Comparison of ENCODE assay signal across 12 cellular contexts in genomic region chr2:101305044-101305443, GRCh38. TPM values are rescaled to one million over a fixed set of nuclear protein-coding genes. Genes with fewer than 3 reads are reported as not detected.
DNase-seq lines count a peak whose midpoint lies in the region; ATAC-seq, FAIRE-seq and TF ChIP-seq lines count a peak whose summit lies in the region.
"Had no signal": no experiment of that assay in that cellular context is flagged by ENCODE, and none has a peak within 500 bp of the region (broad histone marks: within the 10 kb centered on the region; RNA-seq: fewer than 3 reads in every experiment).

No MANE protein-coding gene starts in this region.

- peaks cover 83% of the 10 kb centered on the region for H3K79me2 ChIP-seq in MM.1S (ENCODE audit: low read length)

- H3K4me3 Mint-ChIP-seq in CD4-positive, CD25-positive, alpha-beta regulatory T cell: peak overlapping the region; percentile 95 to 100 (median 96)
- peak overlapping the region; percentile 93 for H3K4me3 Mint-ChIP-seq in central memory CD8-positive, alpha-beta T cell
- H3K4me3 Mint-ChIP-seq in nephron: peak overlapping the region; percentile 7 to 97 (median 57)
- no peak overlapping the region for H3K4me3 Mint-ChIP-seq in progenitor cell of endocrine pancreas (ENCODE audit: low read depth)

- no peaks in the 10 kb centered on the region for H3K27me3 Mint-ChIP-seq in CD4-positive, CD25-positive, alpha-beta regulatory T cell
- no peaks in the 10 kb centered on the region for H3K27me3 Mint-ChIP-seq in central memory CD8-positive, alpha-beta T cell
- H3K27me3 Mint-ChIP-seq in nephron (ENCODE audit: low read depth) (no peaks in the 10 kb centered on the region), progenitor cell of endocrine pancreas (no peaks in the 10 kb centered on the region)

- peak overlapping the region; percentile 96 for H3K27ac ChIP-seq in CD4-positive, CD25-positive, alpha-beta regulatory T cell (ENCODE audit: insufficient read depth, low read length, poor library complexity, severe bottlenecking)
- H3K27ac ChIP-seq in MM.1S (ENCODE audit: low read length) (no peak overlapping the region), Peyer's patch (no peak overlapping the region)

- no peak for TF ChIP-seq POLR2A in Peyer's patch (IDR thresholded peaks at IDR 0.05)

- H3K36me3 ChIP-seq in CD4-positive, CD25-positive, alpha-beta regulatory T cell (ENCODE audit: control insufficient read depth, insufficient read depth, low read length): peaks cover 15% of the 10 kb centered on the region
- peaks cover 4% of the 10 kb centered on the region; the same call in 1 of the 2 replicates for H3K36me3 ChIP-seq in MM.1S (replicated peaks; ENCODE audit: insufficient read depth, low read length)
- H3K36me3 ChIP-seq in Peyer's patch: peaks cover 0 to 3% (median 0%) of the 10 kb centered on the region in 3 donors
- H3K36me3 ChIP-seq: tibial nerve had no signal

- H4K20me1 ChIP-seq in MM.1S (ENCODE audit: insufficient read depth, low read length): 0 out of 2 replicates have a peak, but pooled peaks cover 6% of the 10 kb centered on the region

- no peaks in the 10 kb centered on the region for H3K27me3 ChIP-seq in CD4-positive, CD25-positive, alpha-beta regulatory T cell (ENCODE audit: control insufficient read depth, insufficient read depth, low read length)
- H3K27me3 ChIP-seq in MM.1S (replicated peaks; ENCODE audit: insufficient read depth, low read length) (no peaks in the 10 kb centered on the region), Peyer's patch (no peaks in the 10 kb centered on the region)
- H3K27me3 ChIP-seq: tibial nerve had no signal

- H3K27ac Mint-ChIP-seq in CD4-positive, CD25-positive, alpha-beta regulatory T cell: peak overlapping the region; percentile 97 to 99 (median 98)
- H3K27ac Mint-ChIP-seq in central memory CD8-positive, alpha-beta T cell (ENCODE audit: low read depth): peak overlapping the region; percentile 97
- peak overlapping the region in 1 of 3 experiments; percentile 15 for H3K27ac Mint-ChIP-seq in nephron
- no peak overlapping the region for H3K27ac Mint-ChIP-seq in progenitor cell of endocrine pancreas

- peaks cover 76% of the 10 kb centered on the region for H3K4me1 ChIP-seq in CD4-positive, CD25-positive, alpha-beta regulatory T cell (ENCODE audit: control insufficient read depth, insufficient read depth, low read length, poor library complexity, severe bottlenecking)
- H3K4me1 ChIP-seq in MM.1S (ENCODE audit: low read length) (peaks cover 18% of the 10 kb centered on the region), Peyer's patch (peaks cover 0 to 43% (median 4%) of the 10 kb centered on the region in 4 donors)

- H3K9ac ChIP-seq in MM.1S (ENCODE audit: low read length): no peak overlapping the region

- peaks cover 0 to 2% (median 0%) of the 10 kb centered on the region in 7 donors for H3K9me3 Mint-ChIP-seq in CD4-positive, CD25-positive, alpha-beta regulatory T cell
- no peaks in the 10 kb centered on the region for H3K9me3 Mint-ChIP-seq in central memory CD8-positive, alpha-beta T cell
- no peaks in the 10 kb centered on the region for H3K9me3 Mint-ChIP-seq in nephron
- H3K9me3 Mint-ChIP-seq in progenitor cell of endocrine pancreas (ENCODE audit: low read depth): no peaks in the 10 kb centered on the region

- TF ChIP-seq CTCF in MM.1S (IDR thresholded peaks at IDR 0.05; ENCODE audit: low read length) (no peak), nephron (IDR thresholded peaks at IDR 0.05; ENCODE audit: unreplicated experiment in 3 of 3) (no peak), progenitor cell of endocrine pancreas (IDR thresholded peaks at IDR 0.05; ENCODE audit: unreplicated experiment) (no peak), Peyer's patch (IDR thresholded peaks at IDR 0.05) (no peak)

- no peak overlapping the region for H2AFZ ChIP-seq in MM.1S (ENCODE audit: low read length)

- H3K4me3 ChIP-seq in CD4-positive, CD25-positive, alpha-beta regulatory T cell (ENCODE audit: low read depth, low read length): peak overlapping the region; percentile 92
- H3K4me3 ChIP-seq in MM.1S (ENCODE audit: low read length): peak overlapping the region; percentile 89; the same call in 1 of the 2 replicates
- peak overlapping the region in 2 of 4 donors; percentile 90 to 94 for H3K4me3 ChIP-seq in Peyer's patch

- H3F3A ChIP-seq in MM.1S (ENCODE audit: insufficient read depth, low read length): peaks cover 15% of the 10 kb centered on the region

- no peaks in the 10 kb centered on the region for H3K9me3 ChIP-seq in CD4-positive, CD25-positive, alpha-beta regulatory T cell (ENCODE audit: control insufficient read depth in 2 of 2, low read length in 2 of 2)
- no peaks in the 10 kb centered on the region for H3K9me3 ChIP-seq in MM.1S (replicated peaks; ENCODE audit: insufficient read depth, low read length)
- H3K9me3 ChIP-seq in Peyer's patch: no peaks in the 10 kb centered on the region
- H3K9me3 ChIP-seq: tibial nerve had no signal

- no peaks in the 10 kb centered on the region for H3K9me2 ChIP-seq in MM.1S (replicated peaks; ENCODE audit: insufficient read depth, low read length)

- peaks cover 29% of the 10 kb centered on the region for H3K36me3 Mint-ChIP-seq in CD4-positive, CD25-positive, alpha-beta regulatory T cell
- H3K36me3 Mint-ChIP-seq in central memory CD8-positive, alpha-beta T cell (ENCODE audit: insufficient read depth): peaks cover 50% of the 10 kb centered on the region
- H3K36me3 Mint-ChIP-seq in nephron (ENCODE audit: low read depth) (peaks cover 22% of the 10 kb centered on the region), progenitor cell of endocrine pancreas (ENCODE audit: insufficient read depth) (peaks cover 12% of the 10 kb centered on the region)

- H3K4me2 ChIP-seq in MM.1S (ENCODE audit: low read depth, low read length): peak overlapping the region; percentile 73; the same call in 1 of the 2 replicates

- DNase-seq in CD4-positive, CD25-positive, alpha-beta regulatory T cell: no peak
- DNase-seq in MM.1S: no peak
- no peak for DNase-seq in central memory CD8-positive, alpha-beta T cell (ENCODE audit: low spot score in 2 of 2)
- DNase-seq in progenitor cell of endocrine pancreas (ENCODE audit: low spot score, unreplicated experiment): no peak
- no peak for DNase-seq in Peyer's patch
- DNase-seq in RCC 7860 (ENCODE audit: low spot score): no peak
- DNase-seq: activated CD4-positive, alpha-beta T cell treated with anti-CD3 and anti-CD28 coated beads, Interleukin-2, amount 50 U/mL, for 48 hours; SIG-M5 had no signal

- no peak for FAIRE-seq in RCC 7860 (lab: Jason Lieb, UNC)
- FAIRE-seq: D721Med had no signal

- peaks cover 19 to 80% (median 61%) of the 10 kb centered on the region in 4 donors for H3K4me1 Mint-ChIP-seq in CD4-positive, CD25-positive, alpha-beta regulatory T cell
- peaks cover 71% of the 10 kb centered on the region for H3K4me1 Mint-ChIP-seq in central memory CD8-positive, alpha-beta T cell
- H3K4me1 Mint-ChIP-seq in nephron (peaks cover 31% of the 10 kb centered on the region), progenitor cell of endocrine pancreas (ENCODE audit: low read depth) (peaks cover 33% of the 10 kb centered on the region)

- no peak for ATAC-seq in CD4-positive, CD25-positive, alpha-beta regulatory T cell (ENCODE audit: low read depth in 2 of 2)
- no peak for ATAC-seq in central memory CD8-positive, alpha-beta T cell (replicated peaks; ENCODE audit: extremely low read depth, poor library complexity, severe bottlenecking)
- ATAC-seq in HG02885 (IDR thresholded peaks at IDR 0.05; ENCODE audit: poor library complexity, unreplicated experiment): no peak

RNA-seq across cellular contexts. Expression of gene RNF149, which starts 3.5 kb away (rescaled TPM):
- total RNA-seq in CD4-positive, CD25-positive, alpha-beta regulatory T cell: 221 TPM
- 10 to 100 TPM; 84.4 to 97.3 (median 90.9) TPM for polyA plus RNA-seq in CD4-positive, CD25-positive, alpha-beta regulatory T cell
- total RNA-seq in progenitor cell of endocrine pancreas (51.2 and 51.5 TPM in 2 replicates), Peyer's patch (10 to 100 TPM; 61.1 to 86.2 (median 70.5) TPM)

RNA-seq across cellular contexts. Expression of gene CNOT11, which starts 52.4 kb away (rescaled TPM):
- 63.8 TPM for total RNA-seq in CD4-positive, CD25-positive, alpha-beta regulatory T cell
- 10 to 100 TPM; 68.6 to 76.2 (median 69.4) TPM for polyA plus RNA-seq in CD4-positive, CD25-positive, alpha-beta regulatory T cell
- total RNA-seq in progenitor cell of endocrine pancreas (73.6 and 74.8 TPM in 2 replicates), Peyer's patch (10 to 100 TPM; 46.4 to 82.9 (median 48.1) TPM)
